In genomic region chr22:27612075-27612474, GRCh38 we compare ENCODE assay signal across 18 cellular contexts.
"Had no signal": no experiment of that assay in that cellular context is flagged by ENCODE, and none has a peak within 500 bp of the region (broad histone marks: within the 10 kb centered on the region; RNA-seq: fewer than 3 reads in every experiment).

No MANE protein-coding gene starts in this region.

- H3K4me1 ChIP-seq: psoas muscle had no signal

- H3K4me3 ChIP-seq: ascending aorta, esophagus muscularis mucosa, lung, psoas muscle, transverse colon had no signal

- H3K36me3 ChIP-seq: ascending aorta, esophagus muscularis mucosa, transverse colon had no signal

- H3K9me3 ChIP-seq: ascending aorta, esophagus muscularis mucosa, psoas muscle, transverse colon had no signal

- H3K4me1 Mint-ChIP-seq: activated CD4-positive, alpha-beta memory T cell treated with anti-CD3 and anti-CD28 coated beads, Interleukin-2, amount 10 ng/mL, durations not matched to agents 7 days and 5 days; activated naive CD8-positive, alpha-beta T cell treated with anti-CD3 and anti-CD28 coated beads, Interleukin-2, amount 50 U/mL, for 24 hours had no signal

- H3K4me3 Mint-ChIP-seq: activated CD4-positive, alpha-beta memory T cell treated with anti-CD3 and anti-CD28 coated beads, Interleukin-2, amount 10 ng/mL, durations not matched to agents 7 days and 5 days; activated naive CD8-positive, alpha-beta T cell treated with anti-CD3 and anti-CD28 coated beads, Interleukin-2, amount 50 U/mL, for 24 hours; activated T-cell treated with anti-CD3 and anti-CD28 coated beads, Interleukin-2, amount 50 U/mL, for 72 hours; immature natural killer cell; naive B cell had no signal

- H3K27ac Mint-ChIP-seq: activated CD4-positive, alpha-beta memory T cell treated with anti-CD3 and anti-CD28 coated beads, Interleukin-2, amount 10 ng/mL, durations not matched to agents 7 days and 5 days; activated naive CD8-positive, alpha-beta T cell treated with anti-CD3 and anti-CD28 coated beads, Interleukin-2, amount 50 U/mL, for 24 hours; activated T-cell treated with anti-CD3 and anti-CD28 coated beads, Interleukin-2, amount 50 U/mL, for 72 hours; immature natural killer cell; naive B cell had no signal

- H3K9me3 Mint-ChIP-seq: activated CD4-positive, alpha-beta memory T cell treated with anti-CD3 and anti-CD28 coated beads, Interleukin-2, amount 10 ng/mL, durations not matched to agents 7 days and 5 days; activated naive CD8-positive, alpha-beta T cell treated with anti-CD3 and anti-CD28 coated beads, Interleukin-2, amount 50 U/mL, for 24 hours; activated T-cell treated with anti-CD3 and anti-CD28 coated beads, Interleukin-2, amount 50 U/mL, for 72 hours; immature natural killer cell had no signal

- DNase-seq: activated CD4-positive, alpha-beta memory T cell treated with anti-CD3 and anti-CD28 coated beads, Interleukin-2, amount 10 ng/mL, durations not matched to agents 7 days and 5 days; activated naive CD8-positive, alpha-beta T cell treated with anti-CD3 and anti-CD28 coated beads, Interleukin-2, amount 50 U/mL, for 24 hours; activated T-cell treated with anti-CD3 and anti-CD28 coated beads, Interleukin-2, amount 50 U/mL, for 72 hours; immature natural killer cell; midbrain; naive B cell; nucleus accumbens; psoas muscle; stimulated activated CD4-positive, alpha-beta T cell treated with anti-CD3 and anti-CD28 coated beads, Interleukin-2, amount 100 ng/mL, for 24 hours; stimulated activated naive CD4-positive, alpha-beta T cell; substantia nigra; T-helper 2 cell; transverse colon had no signal

- H3K36me3 Mint-ChIP-seq: immature natural killer cell, naive B cell had no signal

- ATAC-seq: activated naive CD8-positive, alpha-beta T cell treated with anti-CD3 and anti-CD28 coated beads, Interleukin-2, amount 50 U/mL, for 24 hours; activated T-cell treated with anti-CD3 and anti-CD28 coated beads, Interleukin-2, amount 50 U/mL, for 72 hours; sciatic nerve had no signal

- H3K27ac ChIP-seq: ascending aorta, esophagus muscularis mucosa, psoas muscle, transverse colon, VCaP had no signal
